24 cellular contexts compared by ENCODE assay signal in genomic region chr1:22340873-22341272, GRCh38.
"Had no signal": no experiment of that assay in that cellular context is flagged by ENCODE, and none has a peak within 500 bp of the region (broad histone marks: within the 10 kb centered on the region; RNA-seq: fewer than 3 reads in every experiment).

No MANE protein-coding gene starts in this region.

- H3K36me3 ChIP-seq: gastrocnemius medialis, heart left ventricle, neural progenitor cell, sigmoid colon, spleen, thoracic aorta, tibial nerve, upper lobe of right lung, uterus had no signal

- H3K79me2 ChIP-seq: hepatocyte had no signal

- ATAC-seq: gastrocnemius medialis; heart left ventricle; left lobe of liver; mucosa of descending colon; natural killer cell treated with Interleukin-12 subunit alpha and Interleukin-12 subunit beta and Interleukin-15 and Interleukin-18, amount 100 ng/mL, for 72 hours; psoas muscle; right cardiac atrium; stimulated activated naive B cell treated with anti-CD40 and anti-IgM and Interleukin-4, amounts not matched to agents 10 μg/mL and 1 μg/mL and 100 μg/mL, for 72 hours; upper lobe of right lung had no signal

- H3K9ac ChIP-seq: neural progenitor cell had no signal

- H3K4me3 ChIP-seq: dorsolateral prefrontal cortex, gastrocnemius medialis, heart left ventricle, hepatocyte, lung, mucosa of descending colon, neural progenitor cell, psoas muscle, sigmoid colon, skin epidermis, spleen, thoracic aorta, tibial nerve, upper lobe of right lung, uterus had no signal

- H3K27me3 ChIP-seq: neural progenitor cell, uterus had no signal

- DNase-seq: dorsolateral prefrontal cortex; effector CD4-positive, alpha-beta T cell; foreskin fibroblast; gastrocnemius medialis; heart left ventricle; kidney; mucosa of descending colon; naive B cell; psoas muscle; right cardiac atrium; sigmoid colon; stimulated activated CD4-positive, alpha-beta T cell treated with anti-CD3 and anti-CD28 coated beads, Interleukin-4, amount 100 ng/mL, for 4 hours; stimulated activated naive B cell treated with anti-CD40 and anti-IgM and Interleukin-4, amounts not matched to agents 10 μg/mL and 1 μg/mL and 100 μg/mL, for 72 hours; upper lobe of right lung; uterus had no signal

- H3K4me1 ChIP-seq: gastrocnemius medialis, neural progenitor cell, psoas muscle, upper lobe of right lung had no signal

- H3K9me3 ChIP-seq: gastrocnemius medialis, heart left ventricle, mucosa of descending colon, psoas muscle, sigmoid colon, spleen, thoracic aorta, tibial nerve, upper lobe of right lung, uterus had no signal

- H3K4me2 ChIP-seq: hepatocyte, neural progenitor cell had no signal

- H2AFZ ChIP-seq: hepatocyte, neural progenitor cell had no signal

- FAIRE-seq: kidney had no signal

- H3K27ac ChIP-seq: dorsolateral prefrontal cortex, gastrocnemius medialis, heart left ventricle, hepatocyte, neural progenitor cell, psoas muscle, sigmoid colon, skin epidermis, spleen, thoracic aorta, tibial nerve, upper lobe of right lung, uterus had no signal
